ENCODE assay signal across 10 cellular contexts in the genomic region with DNA sequence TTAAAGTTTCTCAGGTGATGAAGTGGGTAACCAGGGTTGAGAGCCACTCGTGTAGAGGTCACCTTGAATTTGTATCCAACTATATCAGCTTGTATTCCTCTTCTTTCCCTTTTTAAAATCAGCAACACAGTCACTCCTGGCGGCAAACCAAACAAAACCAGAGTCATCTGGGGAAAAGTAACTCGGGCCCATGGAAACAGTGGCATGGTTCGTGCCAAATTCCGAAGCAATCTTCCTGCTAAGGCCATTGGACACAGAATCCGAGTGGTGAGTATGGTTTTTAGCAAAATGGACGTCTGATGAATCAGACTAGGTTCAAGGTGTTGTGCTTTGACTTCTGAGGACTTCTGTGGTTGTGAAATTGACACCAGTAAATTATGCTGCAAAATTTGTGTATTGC. TPM values are rescaled to one million over a fixed set of nuclear protein-coding genes. Genes with fewer than 3 reads are reported as not detected.
DNase-seq lines count a peak whose midpoint lies in the region; ATAC-seq and TF ChIP-seq lines count a peak whose summit lies in the region.
"Had no signal": no experiment of that assay in that cellular context is flagged by ENCODE, and none has a peak within 500 bp of the region (broad histone marks: within the 10 kb centered on the region; RNA-seq: fewer than 3 reads in every experiment).

No MANE protein-coding gene starts in this region.

- H4K12ac ChIP-seq in trophoblast cell (ENCODE audit: low read depth, low read length), result no peak overlapping the region

- no peaks in the 10 kb centered on the region for H3K27me3 ChIP-seq in thyroid gland
- H3K27me3 ChIP-seq in trophoblast cell (ENCODE audit: insufficient read depth, low read length), result no peaks in the 10 kb centered on the region

- H3K4me3 Mint-ChIP-seq in activated T-helper 17 cell treated with anti-CD3 and anti-CD28 coated beads, Interleukin-2, amount 50 U/mL, for 72 hours, result peak overlapping the region; percentile 89
- H3K4me3 Mint-ChIP-seq in type B pancreatic cell, result peak overlapping the region; percentile 72

- no peak overlapping the region for H3K4ac ChIP-seq in trophoblast cell (ENCODE audit: low read depth, low read length)

- TF ChIP-seq CTCF in fibroblast of the aortic adventitia (IDR thresholded peaks at IDR 0.05; ENCODE audit: insufficient read depth, low read length) (no peak), type B pancreatic cell (conservative IDR thresholded peaks at IDR 0.05) (no peak), thyroid gland (IDR thresholded peaks at IDR 0.05) (no peak)

- DNase-seq in stimulated activated CD4-positive, alpha-beta T cell treated with anti-CD3 and anti-CD28 coated beads, Interleukin-15, amount 100 ng/mL, for 24 hours, result peak; percentile 3
- no peak for DNase-seq in stimulated activated CD4-positive, alpha-beta T cell treated with anti-CD3 and anti-CD28 coated beads, Interleukin-4, amount 100 ng/mL, for 1 hour
- DNase-seq in fibroblast of the aortic adventitia (ENCODE audit: low read depth) (peak; percentile 81), type B pancreatic cell (ENCODE audit: extremely low spot score, unreplicated experiment) (no peak), AML-193 (lab: John Stamatoyannopoulos, UW) (no peak), thyroid gland (no peak), trophoblast cell (no peak)
- DNase-seq: activated CD8-positive, alpha-beta memory T cell treated with anti-CD3 and anti-CD28 coated beads for 24 hours; NCI-H226 had no signal

- no peaks in the 10 kb centered on the region for H3K27me3 Mint-ChIP-seq in activated T-helper 17 cell treated with anti-CD3 and anti-CD28 coated beads, Interleukin-2, amount 50 U/mL, for 72 hours
- no peaks in the 10 kb centered on the region for H3K27me3 Mint-ChIP-seq in type B pancreatic cell

- peaks cover 37% of the 10 kb centered on the region for H3K4me1 Mint-ChIP-seq in activated T-helper 17 cell treated with anti-CD3 and anti-CD28 coated beads, Interleukin-2, amount 50 U/mL, for 72 hours
- H3K4me1 Mint-ChIP-seq in type B pancreatic cell (ENCODE audit: unreplicated experiment), result peaks cover 25% of the 10 kb centered on the region

- no peak for ATAC-seq in activated T-helper 17 cell treated with anti-CD3 and anti-CD28 coated beads, Interleukin-2, amount 50 U/mL, for 72 hours (replicated peaks)

- no peak overlapping the region for H3K4me2 ChIP-seq in trophoblast cell (ENCODE audit: low read length)

- no peak overlapping the region for H3K23ac ChIP-seq in trophoblast cell (ENCODE audit: low read length)

- no peak overlapping the region for H3K27ac ChIP-seq in thyroid gland
- no peak overlapping the region for H3K27ac ChIP-seq in trophoblast cell (ENCODE audit: low read depth, low read length)

- intact Hi-C loops in thyroid gland (cut with DNase I), result no loop called here

- H3K36me3 ChIP-seq in thyroid gland (peaks cover 52 to 55% of the 10 kb centered on the region in 2 donors), trophoblast cell (ENCODE audit: control insufficient read depth in 1 of 2, insufficient read depth in 2 of 2, low read length in 2 of 2) (peaks cover 36 to 43% of the 10 kb centered on the region in 2 experiments)

- TF ChIP-seq POLR2A in thyroid gland (IDR thresholded peaks at IDR 0.05), result no peak

- no peak overlapping the region for H3K4me3 ChIP-seq in fibroblast of the aortic adventitia (ENCODE audit: low read depth, low read length)
- H3K4me3 ChIP-seq in thyroid gland (replicated peaks in 1 of 3), result no peak overlapping the region
- H3K4me3 ChIP-seq in trophoblast cell (ENCODE audit: low read depth, low read length), result no peak overlapping the region

- WGBS in thyroid gland, 2 donors, result 78 to 79% methylated on average over 7 of the region's 7 CpGs
- no CpG with 5 or more reads among the region's 7 CpGs for WGBS in trophoblast cell (ENCODE audit: extremely low coverage, insufficient coverage, insufficient read length)

- H3K36me3 Mint-ChIP-seq in activated T-helper 17 cell treated with anti-CD3 and anti-CD28 coated beads, Interleukin-2, amount 50 U/mL, for 72 hours (ENCODE audit: low read depth), result peaks cover 93% of the 10 kb centered on the region
- H3K36me3 Mint-ChIP-seq in type B pancreatic cell, result peaks cover 36% of the 10 kb centered on the region

- no peak overlapping the region for H4K91ac ChIP-seq in trophoblast cell (ENCODE audit: low read depth, low read length)

- no peak overlapping the region for H3K18ac ChIP-seq in trophoblast cell (ENCODE audit: low read length)

- no peaks in the 10 kb centered on the region for H3K9me3 ChIP-seq in thyroid gland
- H3K9me3 ChIP-seq in trophoblast cell (ENCODE audit: insufficient read depth, low read depth, low read length), result no peaks in the 10 kb centered on the region

- H2BK12ac ChIP-seq in trophoblast cell (ENCODE audit: low read length), result no peak overlapping the region

- H3K27ac Mint-ChIP-seq in activated T-helper 17 cell treated with anti-CD3 and anti-CD28 coated beads, Interleukin-2, amount 50 U/mL, for 72 hours, result peak overlapping the region; percentile 83
- H3K27ac Mint-ChIP-seq in type B pancreatic cell, result peak overlapping the region; percentile 64

- no peak overlapping the region for H2BK5ac ChIP-seq in trophoblast cell (ENCODE audit: low read depth, low read length, poor library complexity)

- H3K9me3 Mint-ChIP-seq in activated T-helper 17 cell treated with anti-CD3 and anti-CD28 coated beads, Interleukin-2, amount 50 U/mL, for 72 hours, result no peaks in the 10 kb centered on the region
- no peaks in the 10 kb centered on the region for H3K9me3 Mint-ChIP-seq in type B pancreatic cell

- H3K79me2 ChIP-seq in trophoblast cell (ENCODE audit: control insufficient read depth, insufficient read depth, low read length, poor library complexity), result peaks cover 9% of the 10 kb centered on the region

- no peak overlapping the region for H3K14ac ChIP-seq in trophoblast cell (ENCODE audit: low read length)

- no peak overlapping the region for H2BK120ac ChIP-seq in trophoblast cell (ENCODE audit: insufficient read depth, low read length, poor library complexity)

- no peak overlapping the region for H2AFZ ChIP-seq in trophoblast cell (ENCODE audit: insufficient read depth, low read length, poor library complexity)

- no peak overlapping the region for H3K9ac ChIP-seq in trophoblast cell (ENCODE audit: low read length)

- no peak overlapping the region for H4K8ac ChIP-seq in trophoblast cell (ENCODE audit: low read depth, low read length)

- no peak overlapping the region for H2AK5ac ChIP-seq in trophoblast cell (ENCODE audit: low read length)

- H3K4me1 ChIP-seq in thyroid gland (peaks cover 7 to 27% of the 10 kb centered on the region in 2 donors), trophoblast cell (ENCODE audit: control insufficient read depth in 1 of 2, insufficient read depth in 2 of 2, low read length in 2 of 2) (peaks cover 0 to 8% of the 10 kb centered on the region in 2 experiments)

- H3K79me1 ChIP-seq in trophoblast cell (ENCODE audit: low read length), result peaks cover 7% of the 10 kb centered on the region

RNA-seq across cellular contexts. Expression of a gene that starts 3.9 kb away (rescaled TPM):
- 1,000 to 10,000 TPM; 1,422 to 1,820 TPM for total RNA-seq in activated T-helper 17 cell treated with anti-CD3 and anti-CD28 coated beads, Interleukin-2, amount 50 U/mL, for 72 hours
- total RNA-seq in fibroblast of the aortic adventitia (ENCODE audit: low replicate concordance), result 212 and 1,042 TPM in 2 replicates
- 1,179 and 1,301 TPM in 2 replicates for total RNA-seq in type B pancreatic cell (ENCODE audit: low replicate concordance)
- 1,000 to 10,000 TPM in 1 of 4 donors, 100 to 1,000 TPM in 3; 514 to 2,067 (median 704) TPM for total RNA-seq in thyroid gland
- polyA plus RNA-seq in trophoblast cell (2013), result 2,548 and 2,659 TPM in 2 replicates

RNA-seq across cellular contexts. Expression of a gene that starts 6.1 kb away (rescaled TPM):
- total RNA-seq in activated T-helper 17 cell treated with anti-CD3 and anti-CD28 coated beads, Interleukin-2, amount 50 U/mL, for 72 hours, result 1 to 10 TPM; 3.8 to 4.6 TPM
- total RNA-seq in fibroblast of the aortic adventitia (ENCODE audit: low replicate concordance) (9.2 and 18.1 TPM in 2 replicates), type B pancreatic cell (ENCODE audit: low replicate concordance) (10.0 and 10.8 TPM in 2 replicates), thyroid gland (10 to 100 TPM in 3 of 4 donors, 1 to 10 TPM in 1; 9.8 to 12.5 (median 10.9) TPM)
- 1.7 and 1.8 TPM in 2 replicates for polyA plus RNA-seq in trophoblast cell (2013)

Comparison
In these comparisons a context has a peak if more than half of its experiments do, and no peak if none do; other contexts are left out.
1. DNase-seq: peak in stimulated activated CD4-positive, alpha-beta T cell treated with anti-CD3 and anti-CD28 coated beads, Interleukin-15, amount 100 ng/mL, for 24 hours (single experiment) and fibroblast of the aortic adventitia (single experiment); none in stimulated activated CD4-positive, alpha-beta T cell treated with anti-CD3 and anti-CD28 coated beads, Interleukin-4, amount 100 ng/mL, for 1 hour (single experiment), type B pancreatic cell (single experiment), AML-193 (0 of 2), thyroid gland (0 of 2) and trophoblast cell (0 of 2).